35 cellular contexts compared by ENCODE assay signal in genomic region chr20:14191559-14191958, GRCh38.
DNase-seq lines count a peak whose midpoint lies in the region; ATAC-seq, FAIRE-seq and TF ChIP-seq lines count a peak whose summit lies in the region.
"Had no signal": no experiment of that assay in that cellular context is flagged by ENCODE, and none has a peak within 500 bp of the region (broad histone marks: within the 10 kb centered on the region; RNA-seq: fewer than 3 reads in every experiment).

No MANE protein-coding gene starts in this region.

- no peak overlapping the region for H2BK15ac ChIP-seq in neuronal stem cell (ENCODE audit: low read length)

- no peaks in the 10 kb centered on the region for H3K79me1 ChIP-seq in neuronal stem cell (ENCODE audit: low read depth, low read length)

- no peak for FAIRE-seq in HepG2 (lab: Jason Lieb, UNC)
- no peak for FAIRE-seq in small intestine (lab: Jason Lieb, UNC)
- FAIRE-seq: A204.1, A549, D721Med had no signal

- ATAC-seq in right lobe of liver (peak in 3 of 4 donors; percentile 31 to 67 (median 52)), HepG2 (no peak), left colon (peak; percentile 57), left lobe of liver (peak; percentile 85), HG03159 (IDR thresholded peaks at IDR 0.05; ENCODE audit: unreplicated experiment) (no peak), HG03135 (IDR thresholded peaks at IDR 0.05; ENCODE audit: unreplicated experiment) (no peak)
- ATAC-seq: A549; CD8-positive, alpha-beta T cell had no signal

- no peak overlapping the region for H2AFZ ChIP-seq in HepG2 (ENCODE audit: low read length)
- no peak overlapping the region for H2AFZ ChIP-seq in neuronal stem cell (ENCODE audit: low read length)

- BruUV-seq in HepG2 (replicated peaks; lab: Mats Ljungman, UMichigan), result no TSS peak

- TF ChIP-seq POLR2A in right lobe of liver (IDR thresholded peaks at IDR 0.05) (no peak), HepG2 (IDR thresholded peaks at IDR 0.05; ENCODE audit: insufficient read depth in 1 of 2, low read depth in 2 of 2, low read length in 2 of 2) (no peak)

- intact Hi-C loops in right lobe of liver (cut with DNase I) (no loop called here), HepG2 (cut with micrococcal nuclease; ENCODE audit: unreplicated experiment) (no loop called here), left colon (cut with DNase I, micrococcal nuclease) (no loop called here)

- DNase-seq in right lobe of liver (no peak), HepG2 (ENCODE audit: low spot score) (no peak), left colon (no peak), left lobe of liver (ENCODE audit: low spot score) (no peak), small intestine (peak; percentile 11), neuronal stem cell (ENCODE audit: low spot score) (no peak)
- DNase-seq: 8988T; ACHN; AML-193; BE2C; C1 segment of cervical spinal cord; Caco-2; Calu3; CD4-positive, alpha-beta memory T cell; CD4-positive, alpha-beta T cell; CD4-positive, CD25-positive, alpha-beta regulatory T cell; CD8-positive, alpha-beta memory T cell; CD8-positive, alpha-beta T cell; COR-L47; DMS 273 treated with DMSO at 0.1 percent for 48 hours; DMS153; DMS53; DMS79; DMS79 treated with DMSO at 0.1 percent for 48 hours; DND-41; EL had no signal

- H3K4me2 ChIP-seq in HepG2 (ENCODE audit: low read depth, low read length) (no peak overlapping the region), neuronal stem cell (ENCODE audit: insufficient read depth, low read length, poor library complexity, severe bottlenecking) (no peak overlapping the region)
- H3K4me2 ChIP-seq: A549; BLaER1; BLaER1 treated with 17β-estradiol and CSF1 and Interleukin-3, amounts not matched to agents 10 nM and 100 nM had no signal

- H2BK12ac ChIP-seq in neuronal stem cell (ENCODE audit: low read length), result no peak overlapping the region

- H3K4me1 ChIP-seq in right lobe of liver (no peaks in the 10 kb centered on the region), HepG2 (ENCODE audit: insufficient read depth, low read length) (no peaks in the 10 kb centered on the region), small intestine (ENCODE audit: control insufficient read depth in 2 of 2, insufficient read depth in 1 of 2, low read depth in 1 of 2, low read length in 1 of 2) (no peaks in the 10 kb centered on the region), neuronal stem cell (ENCODE audit: control insufficient read depth in 2 of 2, insufficient read depth in 1 of 2, low read depth in 1 of 2, low read length in 2 of 2) (peaks cover 0 to 6% of the 10 kb centered on the region in 2 donors)
- H3K4me1 ChIP-seq: A549; BE2C; BLaER1; BLaER1 treated with 17β-estradiol and CSF1 and Interleukin-3, amounts not matched to agents 10 nM and 100 nM had no signal

- no peak overlapping the region for H4K8ac ChIP-seq in neuronal stem cell (ENCODE audit: low read depth, low read length)

- no peaks in the 10 kb centered on the region for H3K79me2 ChIP-seq in HepG2 (ENCODE audit: insufficient read depth, low read length)

- H4K91ac ChIP-seq in neuronal stem cell (ENCODE audit: low read depth, low read length, poor library complexity), result no peak overlapping the region

- H3K9ac ChIP-seq in HepG2 (ENCODE audit: insufficient read depth, low read depth, low read length) (no peak overlapping the region), neuronal stem cell (ENCODE audit: low read depth, low read length, poor library complexity) (no peak overlapping the region)
- H3K9ac ChIP-seq: BLaER1; BLaER1 treated with 17β-estradiol and CSF1 and Interleukin-3, amounts not matched to agents 10 nM and 100 nM had no signal

- no peak overlapping the region for H3K18ac ChIP-seq in neuronal stem cell (ENCODE audit: low read length)

- H4K20me1 ChIP-seq in HepG2 (ENCODE audit: insufficient read depth, low read length), result no peaks in the 10 kb centered on the region
- H4K20me1 ChIP-seq: BLaER1; BLaER1 treated with 17β-estradiol and CSF1 and Interleukin-3, amounts not matched to agents 10 nM and 100 nM had no signal

- no peak for TF ChIP-seq RAD21 in HepG2 (CRISPR knock-in tag; IDR thresholded peaks at IDR 0.05)

- H3K4ac ChIP-seq in neuronal stem cell (ENCODE audit: low read length), result no peak overlapping the region

- CTCF ChIA-PET in HepG2 (lab: Yijun Ruan, JAX; ENCODE audit: low intra/inter-chr PET ratio, low total read pairs), result no interaction called here

- H3K27me3 ChIP-seq in right lobe of liver (no peaks in the 10 kb centered on the region), HepG2 (ENCODE audit: control insufficient read depth in 1 of 2, insufficient read depth in 2 of 2, low read length in 2 of 2) (no peaks in the 10 kb centered on the region), small intestine (ENCODE audit: control insufficient read depth in 2 of 2, insufficient read depth in 2 of 2, low read length in 2 of 2) (no peaks in the 10 kb centered on the region), neuronal stem cell (ENCODE audit: control insufficient read depth in 3 of 3, insufficient read depth in 3 of 3, low read depth in 1 of 3, low read length in 3 of 3) (no peaks in the 10 kb centered on the region)
- H3K27me3 ChIP-seq: BE2C; BLaER1; BLaER1 treated with 17β-estradiol and CSF1 and Interleukin-3, amounts not matched to agents 10 nM and 100 nM had no signal

- TF ChIP-seq CTCF in right lobe of liver (IDR thresholded peaks at IDR 0.05) (no peak), HepG2 (CRISPR knock-in tag; IDR thresholded peaks at IDR 0.05) (no peak)

- H3K4me3 ChIP-seq in right lobe of liver (no peak overlapping the region), HepG2 (replicated peaks in 1 of 3; ENCODE audit: insufficient read depth in 1 of 3, low read depth in 2 of 3, low read length in 3 of 3) (no peak overlapping the region), small intestine (ENCODE audit: low read depth in 1 of 2, low read length in 2 of 2) (no peak overlapping the region), neuronal stem cell (ENCODE audit: low read length in 2 of 2) (no peak overlapping the region)
- H3K4me3 ChIP-seq: A549; BLaER1; BLaER1 treated with 17β-estradiol and CSF1 and Interleukin-3, amounts not matched to agents 10 nM and 100 nM had no signal

- in situ Hi-C loops in HepG2 (cut with HindIII; ENCODE audit: extremely low pct_ligation_motif_present, low pct_unique_long_range_greater_than_20kb), result no loop called here

- no peaks in the 10 kb centered on the region for H3K9me3 ChIP-seq in right lobe of liver
- H3K9me3 ChIP-seq in HepG2 (ENCODE audit: low read length), result no peaks in the 10 kb centered on the region
- no peaks in the 10 kb centered on the region for H3K9me3 ChIP-seq in small intestine (ENCODE audit: control insufficient read depth, low read depth)
- H3K9me3 ChIP-seq in neuronal stem cell (replicated peaks in 1 of 2; ENCODE audit: control insufficient read depth in 2 of 2, insufficient read depth in 1 of 2, low read depth in 1 of 2, low read length in 2 of 2), result no peaks in the 10 kb centered on the region
- H3K9me3 ChIP-seq: A549; BE2C; BLaER1; BLaER1 treated with 17β-estradiol and CSF1 and Interleukin-3, amounts not matched to agents 10 nM and 100 nM; Caco-2 had no signal

- H3K14ac ChIP-seq in neuronal stem cell (ENCODE audit: low read length), result no peak overlapping the region

- POLR2A ChIA-PET in HepG2 (lab: Yijun Ruan, JAX), result no interaction called here

- no peaks in the 10 kb centered on the region for H3K36me3 ChIP-seq in right lobe of liver
- H3K36me3 ChIP-seq in HepG2 (replicated peaks in 1 of 2; ENCODE audit: control insufficient read depth in 1 of 2, insufficient read depth in 2 of 2, low read length in 2 of 2), result no peaks in the 10 kb centered on the region
- H3K36me3 ChIP-seq in small intestine (ENCODE audit: control insufficient read depth in 2 of 2, insufficient read depth in 2 of 2, low read length in 2 of 2), result no peaks in the 10 kb centered on the region
- H3K36me3 ChIP-seq in neuronal stem cell (replicated peaks in 1 of 2; ENCODE audit: control insufficient read depth in 2 of 2, insufficient read depth in 2 of 2, low read length in 2 of 2), result no peaks in the 10 kb centered on the region
- H3K36me3 ChIP-seq: BE2C; BLaER1; BLaER1 treated with 17β-estradiol and CSF1 and Interleukin-3, amounts not matched to agents 10 nM and 100 nM had no signal

- no peak overlapping the region for H3K23ac ChIP-seq in neuronal stem cell (ENCODE audit: low read depth, low read length, poor library complexity)

- H2BK5ac ChIP-seq in neuronal stem cell (ENCODE audit: low read length), result no peak overlapping the region

- H3K27ac ChIP-seq in right lobe of liver, result no peak overlapping the region
- H3K27ac ChIP-seq in HepG2 (ENCODE audit: extremely low read length, insufficient read depth, low read length), result no peak overlapping the region
- no peak overlapping the region for H3K27ac ChIP-seq in small intestine (ENCODE audit: low read depth in 1 of 2, low read length in 1 of 2)
- H3K27ac ChIP-seq in neuronal stem cell (replicated peaks; ENCODE audit: low read length), result no peak overlapping the region
- H3K27ac ChIP-seq: 22Rv1; A549; BLaER1; BLaER1 treated with 17β-estradiol and CSF1 and Interleukin-3, amounts not matched to agents 10 nM and 100 nM; C4-2B had no signal

- TF ChIP-seq EP300 in HepG2 (IDR thresholded peaks at IDR 0.05; ENCODE audit: low read depth in 2 of 2, low read length in 2 of 2) (no peak), HepG2 (CRISPR knock-in tag; IDR thresholded peaks at IDR 0.05; ENCODE audit: borderline replicate concordance) (no peak)

- H2BK120ac ChIP-seq in neuronal stem cell (ENCODE audit: low read depth, low read length), result no peak overlapping the region

- no peak overlapping the region for H2AK5ac ChIP-seq in neuronal stem cell (ENCODE audit: low read depth, low read length)

TF ChIP-seq in HepG2, 621 proteins besides CTCF, POLR2A, EP300 and RAD21:
- TF ChIP-seq ZNF180 (CRISPR knock-in tag; IDR thresholded peaks at IDR 0.05; ENCODE audit: borderline replicate concordance, low read depth) (no peak), SRSF4 (IDR thresholded peaks at IDR 0.05; ENCODE audit: low read depth, low read length, poor library complexity, severe bottlenecking) (no peak), ZNF615 (CRISPR knock-in tag; IDR thresholded peaks at IDR 0.05; ENCODE audit: borderline replicate concordance) (no peak)
TF ChIP-seq in HepG2: peak in this region for 0.

Comparison
In these comparisons a context has a peak if more than half of its experiments do, and no peak if none do; other contexts are left out.
1. ATAC-seq: peak in right lobe of liver (3 of 4), left colon (single experiment) and left lobe of liver (single experiment); none in HepG2 (single experiment), HG03159 (single experiment) and HG03135 (single experiment).